In the genomic region with DNA sequence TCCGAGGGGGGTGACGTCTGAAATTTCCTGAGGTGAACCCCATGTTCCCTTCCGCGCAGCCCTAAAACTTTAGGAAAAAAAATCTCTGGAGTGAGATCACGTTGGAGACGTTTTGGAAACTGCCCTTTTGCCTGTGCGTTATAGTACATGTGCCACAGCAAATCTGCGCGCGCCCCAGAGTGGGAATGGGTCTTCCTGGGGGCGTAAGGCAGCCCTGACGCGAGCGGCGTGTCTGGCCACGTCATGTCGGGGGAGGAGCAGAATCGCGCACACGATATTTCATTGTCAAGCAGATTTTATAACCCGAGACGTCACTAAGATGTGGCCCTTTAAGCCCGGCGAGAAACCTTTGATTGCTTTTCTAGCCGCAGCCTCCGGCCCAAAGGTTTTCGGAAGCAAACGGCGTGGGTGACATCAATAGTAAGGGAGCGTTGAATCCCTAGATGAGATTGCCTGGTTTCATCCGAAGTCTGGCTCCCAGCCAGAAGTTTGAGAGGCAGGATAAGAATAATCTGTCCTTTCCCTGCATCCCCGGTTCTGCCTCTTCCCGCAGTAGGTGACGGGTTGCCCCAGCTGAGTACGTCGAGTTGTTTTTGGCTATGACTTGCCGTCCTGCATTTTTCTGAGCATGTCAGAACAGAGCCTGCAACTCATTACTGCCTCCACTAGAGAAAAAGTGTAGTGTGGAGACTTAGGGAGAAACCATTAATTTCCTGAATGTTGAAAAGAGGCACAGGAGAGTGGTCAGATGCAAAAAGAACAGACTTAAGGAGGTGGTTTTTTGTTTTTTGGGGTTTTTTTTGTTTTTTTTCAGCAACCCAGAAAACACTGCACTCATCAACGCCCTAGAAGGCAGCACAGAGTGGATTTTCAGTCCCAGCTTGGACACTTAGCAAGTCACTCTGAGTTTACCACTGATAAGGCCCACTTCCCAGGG, we compare ENCODE assay signal across 1 cellular context.
A peak's percentile ranks its signal among the peaks of the same experiment; 100 is the strongest.
TF ChIP-seq lines count a peak whose summit lies in the region.

No MANE protein-coding gene starts in this region.

TF ChIP-seq in IMR-90, 13 proteins besides CTCF, POLR2A, EP300 and RAD21:
- TF ChIP-seq CEBPB (IDR thresholded peaks at IDR 0.05; ENCODE audit: low read depth, low read length) (0 out of 2 replicates have a peak, but pooled peaks have one; percentile 4), MAFK (IDR thresholded peaks at IDR 0.05; ENCODE audit: low read depth, low read length) (no peak), USF2 (IDR thresholded peaks at IDR 0.05; ENCODE audit: low read depth, low read length) (peak; percentile 24; the same call in 1 of the 2 replicates), FOS (IDR thresholded peaks at IDR 0.05; ENCODE audit: low read depth, low read length) (0 out of 2 replicates have a peak, but pooled peaks have one; percentile 43), RFX5 (IDR thresholded peaks at IDR 0.05; ENCODE audit: low read depth, low read length) (peak; percentile 37; the same call in 1 of the 2 replicates), ELK1 (IDR thresholded peaks at IDR 0.05; ENCODE audit: borderline replicate concordance, low read depth, low read length) (no peak), MAZ (IDR thresholded peaks at IDR 0.05; ENCODE audit: borderline replicate concordance, low read depth, low read length) (peak; percentile 82), RCOR1 (IDR thresholded peaks at IDR 0.05; ENCODE audit: insufficient replicate concordance, low read length) (no peak), CHD1 (IDR thresholded peaks at IDR 0.05; ENCODE audit: low read depth, low read length) (peak; percentile 98; the same call in 1 of the 2 replicates), SMC3 (IDR thresholded peaks at IDR 0.05; ENCODE audit: low read depth, low read length) (no peak), NFE2L2 (IDR thresholded peaks at IDR 0.05; ENCODE audit: low read depth, low read length) (peak; percentile 3; the same call in 1 of the 2 replicates), MXI1 (IDR thresholded peaks at IDR 0.05; ENCODE audit: borderline replicate concordance, low read depth, low read length) (no peak), BHLHE40 (IDR thresholded peaks at IDR 0.05; ENCODE audit: low read depth, low read length) (peak; percentile 97)
TF ChIP-seq in IMR-90: peak in this region for 8.
